8 cellular contexts compared by ENCODE assay signal in genomic region chr9:83622433-83622813, GRCh38. TPM values are rescaled to one million over a fixed set of nuclear protein-coding genes. Genes with fewer than 3 reads are reported as not detected.
DNase-seq lines count a peak whose midpoint lies in the region; ATAC-seq and TF ChIP-seq lines count a peak whose summit lies in the region.

No MANE protein-coding gene starts in this region.

- H3K9me3 ChIP-seq in GM23248 (ENCODE audit: low read depth) (no peaks in the 10 kb centered on the region), WERI-Rb-1 (ENCODE audit: severe bottlenecking) (no peaks in the 10 kb centered on the region), iPS DF 6.9 (ENCODE audit: control insufficient read depth, insufficient read depth, low read length) (no peaks in the 10 kb centered on the region)

- H2AFZ ChIP-seq in ACC112 (ENCODE audit: low read length, unreplicated experiment) (peak overlapping the region; percentile 92), GM23248 (peak overlapping the region; percentile 96)

- no peaks in the 10 kb centered on the region for H3K9me2 ChIP-seq in GM23248 (ENCODE audit: insufficient read depth)

- H3K4me3 ChIP-seq in ACC112 (ENCODE audit: low read depth, low read length) = peak overlapping the region; percentile 94
- H3K4me3 ChIP-seq in GM23248 = peak overlapping the region; percentile 83
- H3K4me3 ChIP-seq in WERI-Rb-1 (ENCODE audit: low read depth, low read length) = peak overlapping the region; percentile 84
- peak overlapping the region; percentile 61; the same call in 1 of the 2 replicates for H3K4me3 ChIP-seq in iPS DF 6.9 (ENCODE audit: low read length)

- H3K4me1 ChIP-seq in ACC112 (ENCODE audit: control insufficient read depth, insufficient read depth, low read length, unreplicated experiment) = peaks cover 3% of the 10 kb centered on the region
- 0 out of 2 replicates have a peak, but pooled peaks cover 4% of the 10 kb centered on the region for H3K4me1 ChIP-seq in GM23248 (ENCODE audit: insufficient read depth)
- no peaks in the 10 kb centered on the region for H3K4me1 ChIP-seq in iPS DF 6.9 (ENCODE audit: control insufficient read depth, insufficient read depth, low read length)

- H3K4me1 Mint-ChIP-seq in stimulated activated naive CD8-positive, alpha-beta T cell treated with anti-CD3 and anti-CD28 coated beads, Interleukin-15, amount 100 ng/mL, for 72 hours = peaks cover 41% of the 10 kb centered on the region

- DNase-seq in GM23248 (peak; percentile 24), WERI-Rb-1 (no peak), iPS DF 6.9 (ENCODE audit: low read depth, low spot score) (no peak), HuH-7 (ENCODE audit: low spot score) (no peak)
- DNase-seq in stimulated activated naive CD8-positive, alpha-beta T cell treated with anti-CD3 and anti-CD28 coated beads, Interleukin-15, amount 100 ng/mL, for 72 hours = no peak

- H3F3A ChIP-seq in GM23248 (ENCODE audit: insufficient read depth) = 0 out of 2 replicates have a peak, but pooled peaks cover 4% of the 10 kb centered on the region

- peak overlapping the region; percentile 85 for H3K9ac ChIP-seq in GM23248

- peak overlapping the region; percentile 88 for H3K4me2 ChIP-seq in GM23248 (ENCODE audit: unreplicated experiment)

- H3K36me3 ChIP-seq in ACC112 (ENCODE audit: insufficient read depth, low read length) (peaks cover 3% of the 10 kb centered on the region), GM23248 (ENCODE audit: low read depth) (no peaks in the 10 kb centered on the region), WERI-Rb-1 (peaks cover 5% of the 10 kb centered on the region; the same call in 1 of the 2 replicates), iPS DF 6.9 (ENCODE audit: control insufficient read depth, insufficient read depth, low read length) (no peaks in the 10 kb centered on the region)

- in situ Hi-C loops in GM23248 (cut with MboI) = no loop called here

- 3 to 4% methylated on average over 10 of the region's 10 CpGs for WGBS in GM23248 (ENCODE audit: low coverage in 1 of 2, low lambda C conversion rate in 2 of 2, missing lambda C conversion rate in 2 of 2), 2 experiments
- WGBS in iPS DF 6.9 (ENCODE audit: insufficient coverage, insufficient read length) = no CpG with 5 or more reads among the region's 10 CpGs

- H3K27me3 Mint-ChIP-seq in stimulated activated naive CD8-positive, alpha-beta T cell treated with anti-CD3 and anti-CD28 coated beads, Interleukin-15, amount 100 ng/mL, for 72 hours = no peaks in the 10 kb centered on the region

- H3K27me3 ChIP-seq in ACC112 (ENCODE audit: insufficient read depth, low read length) (no peaks in the 10 kb centered on the region), GM23248 (replicated peaks; ENCODE audit: insufficient read depth) (no peaks in the 10 kb centered on the region), WERI-Rb-1 (ENCODE audit: insufficient read depth, low read depth, severe bottlenecking) (no peaks in the 10 kb centered on the region), iPS DF 6.9 (ENCODE audit: control insufficient read depth, insufficient read depth, low read length) (no peaks in the 10 kb centered on the region)

- H3K27ac ChIP-seq in ACC112 (ENCODE audit: low read depth, low read length) (no peak overlapping the region), GM23248 (peak overlapping the region; percentile 40), WERI-Rb-1 (peak overlapping the region; percentile 93), iPS DF 6.9 (ENCODE audit: low read length) (no peak overlapping the region)

- H3K4me3 Mint-ChIP-seq in stimulated activated naive CD8-positive, alpha-beta T cell treated with anti-CD3 and anti-CD28 coated beads, Interleukin-15, amount 100 ng/mL, for 72 hours = peak overlapping the region; percentile 89 to 96

- H4K20me1 ChIP-seq in GM23248 (ENCODE audit: insufficient read depth) = no peaks in the 10 kb centered on the region

- H3K9me3 Mint-ChIP-seq in stimulated activated naive CD8-positive, alpha-beta T cell treated with anti-CD3 and anti-CD28 coated beads, Interleukin-15, amount 100 ng/mL, for 72 hours = no peaks in the 10 kb centered on the region

- H3K79me2 ChIP-seq in ACC112 (ENCODE audit: control insufficient read depth, insufficient read depth, low read length, unreplicated experiment) (peaks cover 5% of the 10 kb centered on the region), GM23248 (ENCODE audit: insufficient read depth) (no peaks in the 10 kb centered on the region)

- TF ChIP-seq CTCF in WERI-Rb-1 (IDR thresholded peaks at IDR 0.05; ENCODE audit: low read depth, low read length) = no peak

- peak overlapping the region; percentile 99 to 100 for H3K27ac Mint-ChIP-seq in stimulated activated naive CD8-positive, alpha-beta T cell treated with anti-CD3 and anti-CD28 coated beads, Interleukin-15, amount 100 ng/mL, for 72 hours

- ATAC-seq in stimulated activated naive CD8-positive, alpha-beta T cell treated with anti-CD3 and anti-CD28 coated beads, Interleukin-15, amount 100 ng/mL, for 72 hours = no peak
- ATAC-seq in HG03565 (IDR thresholded peaks at IDR 0.05; ENCODE audit: unreplicated experiment) (no peak), GM21360 (IDR thresholded peaks at IDR 0.05; ENCODE audit: unreplicated experiment) (no peak)

RNA-seq across cellular contexts. Expression of gene IDNK, which starts 0.5 kb away (rescaled TPM):
- 1.0 and 1.6 TPM in 2 replicates for total RNA-seq in GM23248 (2014; rRNA removed; shearing (Covaris generic))
- 4.8 and 5.9 TPM in 2 replicates for polyA plus RNA-seq in GM23248 (2016; fragmentation: Nextera tagmentation; extraction: Ambion mirVana)

Comparison
In these comparisons a context has a peak if more than half of its experiments do, and no peak if none do; other contexts are left out.
1. H3K27ac ChIP-seq: peak in GM23248 (single experiment) and WERI-Rb-1 (single experiment); none in ACC112 (single experiment) and iPS DF 6.9 (single experiment).
2. Peak in every context shown above with its lines, with median percentiles within 50 percentile points of each other: H3K4me3 ChIP-seq.